In genomic region chr15:59866642-59867041, GRCh38 we compare ENCODE assay signal across 1 cellular context.
TF ChIP-seq lines count a peak whose summit lies in the region.

No MANE protein-coding gene starts in this region.

TF ChIP-seq in SK-N-SH, 30 proteins besides CTCF, POLR2A, EP300 and RAD21 (continued from another document):
- TF ChIP-seq MXI1 (IDR thresholded peaks at IDR 0.05; ENCODE audit: low read depth, low read length) (peak; percentile 44; the same call in 1 of the 2 replicates), GABPA (IDR thresholded peaks at IDR 0.05; ENCODE audit: low read depth) (no peak), JUND (IDR thresholded peaks at IDR 0.05) (no peak), SIN3A (IDR thresholded peaks at IDR 0.05; ENCODE audit: borderline replicate concordance, low read depth, low read length) (no peak), RXRA (IDR thresholded peaks at IDR 0.05; ENCODE audit: borderline replicate concordance, low read depth) (no peak), CHD2 (IDR thresholded peaks at IDR 0.05; ENCODE audit: low read length, partially characterized antibody) (peak; percentile 50), FOSL2 (IDR thresholded peaks at IDR 0.05; ENCODE audit: borderline replicate concordance, low read depth) (no peak), EZH2phosphoT487 (IDR thresholded peaks at IDR 0.05; ENCODE audit: borderline replicate concordance, low read depth) (no peak), GATA2 (CRISPR knock-in tag; IDR thresholded peaks at IDR 0.05) (peak; percentile 73)
- TF ChIP-seq, protein P1, sequence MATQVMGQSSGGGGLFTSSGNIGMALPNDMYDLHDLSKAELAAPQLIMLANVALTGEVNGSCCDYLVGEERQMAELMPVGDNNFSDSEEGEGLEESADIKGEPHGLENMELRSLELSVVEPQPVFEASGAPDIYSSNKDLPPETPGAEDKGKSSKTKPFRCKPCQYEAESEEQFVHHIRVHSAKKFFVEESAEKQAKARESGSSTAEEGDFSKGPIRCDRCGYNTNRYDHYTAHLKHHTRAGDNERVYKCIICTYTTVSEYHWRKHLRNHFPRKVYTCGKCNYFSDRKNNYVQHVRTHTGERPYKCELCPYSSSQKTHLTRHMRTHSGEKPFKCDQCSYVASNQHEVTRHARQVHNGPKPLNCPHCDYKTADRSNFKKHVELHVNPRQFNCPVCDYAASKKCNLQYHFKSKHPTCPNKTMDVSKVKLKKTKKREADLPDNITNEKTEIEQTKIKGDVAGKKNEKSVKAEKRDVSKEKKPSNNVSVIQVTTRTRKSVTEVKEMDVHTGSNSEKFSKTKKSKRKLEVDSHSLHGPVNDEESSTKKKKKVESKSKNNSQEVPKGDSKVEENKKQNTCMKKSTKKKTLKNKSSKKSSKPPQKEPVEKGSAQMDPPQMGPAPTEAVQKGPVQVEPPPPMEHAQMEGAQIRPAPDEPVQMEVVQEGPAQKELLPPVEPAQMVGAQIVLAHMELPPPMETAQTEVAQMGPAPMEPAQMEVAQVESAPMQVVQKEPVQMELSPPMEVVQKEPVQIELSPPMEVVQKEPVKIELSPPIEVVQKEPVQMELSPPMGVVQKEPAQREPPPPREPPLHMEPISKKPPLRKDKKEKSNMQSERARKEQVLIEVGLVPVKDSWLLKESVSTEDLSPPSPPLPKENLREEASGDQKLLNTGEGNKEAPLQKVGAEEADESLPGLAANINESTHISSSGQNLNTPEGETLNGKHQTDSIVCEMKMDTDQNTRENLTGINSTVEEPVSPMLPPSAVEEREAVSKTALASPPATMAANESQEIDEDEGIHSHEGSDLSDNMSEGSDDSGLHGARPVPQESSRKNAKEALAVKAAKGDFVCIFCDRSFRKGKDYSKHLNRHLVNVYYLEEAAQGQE (IDR thresholded peaks at IDR 0.05; ENCODE audit: low read depth, low read length), result no peak
